18 cellular contexts compared by ENCODE assay signal in genomic region chr10:23100331-23101030, GRCh38. TPM values are rescaled to one million over a fixed set of nuclear protein-coding genes. Genes with fewer than 3 reads are reported as not detected.
DNase-seq lines count a peak whose midpoint lies in the region; ATAC-seq and TF ChIP-seq lines count a peak whose summit lies in the region.
"Had no signal": no experiment of that assay in that cellular context is flagged by ENCODE, and none has a peak within 500 bp of the region (broad histone marks: within the 10 kb centered on the region; RNA-seq: fewer than 3 reads in every experiment).

No MANE protein-coding gene starts in this region.

- POLR2A ChIA-PET in activated CD4-positive, alpha-beta T cell treated with anti-CD3 and anti-CD28 coated beads, Interleukin-2, amount 10 ng/mL, durations not matched to agents 7 days and 5 days (lab: Charles Lee): no interaction called here
- POLR2A ChIA-PET in GM10248 (lab: Yijun Ruan, JAX): no interaction called here

- DNase-seq in activated CD4-positive, alpha-beta T cell treated with anti-CD3 and anti-CD28 coated beads, Interleukin-2, amount 10 ng/mL, durations not matched to agents 24 days and 14 days: no peak
- no peak for DNase-seq in activated CD4-positive, alpha-beta T cell treated with anti-CD3 and anti-CD28 coated beads, Interleukin-2, amount 10 ng/mL, durations not matched to agents 7 days and 5 days
- no peak for DNase-seq in activated naive CD4-positive, alpha-beta T cell treated with anti-CD3 and anti-CD28 coated beads, Interleukin-2, amount 50 U/mL, for 72 hours (ENCODE audit: low spot score in 2 of 2)
- DNase-seq in mucosa of descending colon (no peak), kidney tubule cell (ENCODE audit: low spot score) (no peak), GM10248 (ENCODE audit: extremely low spot score) (no peak)
- DNase-seq: head of caudate nucleus, kidney, MM.1S, NCI-H1930, NCI-H524, PC-9, SK-N-SH had no signal

- no peaks in the 10 kb centered on the region for H3K27me3 ChIP-seq in HUES48 (ENCODE audit: control insufficient read depth, insufficient read depth, low read length)
- H3K27me3 ChIP-seq in neutrophil: no peaks in the 10 kb centered on the region

- H3K4me3 ChIP-seq in HUES48 (ENCODE audit: low read depth, low read length) (no peak overlapping the region), neutrophil (ENCODE audit: low read depth in 1 of 2, low read length in 1 of 2) (peak overlapping the region in 1 of 2 experiments; percentile 9), mucosa of descending colon (no peak overlapping the region)
- H3K4me3 ChIP-seq: coronary artery, PC-9, thoracic aorta had no signal

- CTCF ChIA-PET in activated CD4-positive, alpha-beta T cell treated with anti-CD3 and anti-CD28 coated beads, Interleukin-2, amount 10 ng/mL, durations not matched to agents 7 days and 5 days (lab: Charles Lee): no interaction called here
- CTCF ChIA-PET in GM10248 (lab: Yijun Ruan, JAX): interaction anchor here (1.1 kb wide), 1 partner anchor 57 kb away, joined by 6 read pairs; no protein-coding TSS in a partner anchor

- H3K27ac ChIP-seq in HUES48 (ENCODE audit: low read depth, low read length) (peak overlapping the region; percentile 16), neutrophil (peak overlapping the region; percentile 81)
- H3K27ac ChIP-seq: coronary artery, PC-9, thoracic aorta had no signal

- H3K36me3 ChIP-seq in HUES48 (ENCODE audit: control insufficient read depth, insufficient read depth, low read length): 0 out of 2 replicates have a peak, but pooled peaks cover 4% of the 10 kb centered on the region
- H3K36me3 ChIP-seq in neutrophil: peaks cover 19% of the 10 kb centered on the region
- H3K36me3 ChIP-seq in mucosa of descending colon (ENCODE audit: low read depth): no peaks in the 10 kb centered on the region

- H3K4me3 Mint-ChIP-seq in activated CD4-positive, alpha-beta T cell treated with anti-CD3 and anti-CD28 coated beads, Interleukin-2, amount 10 ng/mL, durations not matched to agents 24 days and 14 days: no peak overlapping the region
- no peak overlapping the region for H3K4me3 Mint-ChIP-seq in activated CD4-positive, alpha-beta T cell treated with anti-CD3 and anti-CD28 coated beads, Interleukin-2, amount 10 ng/mL, durations not matched to agents 7 days and 5 days

- peaks cover 17% of the 10 kb centered on the region for H3K36me3 Mint-ChIP-seq in activated CD4-positive, alpha-beta T cell treated with anti-CD3 and anti-CD28 coated beads, Interleukin-2, amount 10 ng/mL, durations not matched to agents 24 days and 14 days (ENCODE audit: low read depth)
- H3K36me3 Mint-ChIP-seq in activated CD4-positive, alpha-beta T cell treated with anti-CD3 and anti-CD28 coated beads, Interleukin-2, amount 10 ng/mL, durations not matched to agents 7 days and 5 days (ENCODE audit: low read depth): peaks cover 17% of the 10 kb centered on the region
- H3K36me3 Mint-ChIP-seq in activated naive CD4-positive, alpha-beta T cell treated with anti-CD3 and anti-CD28 coated beads, Interleukin-2, amount 50 U/mL, for 72 hours: peaks cover 33 to 40% of the 10 kb centered on the region in 2 donors

- no peak overlapping the region for H3K9ac ChIP-seq in HUES48 (ENCODE audit: low read depth, low read length)
- H3K9ac ChIP-seq: SK-N-SH had no signal

- intact Hi-C loops in activated CD4-positive, alpha-beta T cell treated with anti-CD3 and anti-CD28 coated beads, Interleukin-2, amount 10 ng/mL, durations not matched to agents 24 days and 14 days (cut with micrococcal nuclease): no loop called here
- intact Hi-C loops in mucosa of descending colon (cut with DNase I, micrococcal nuclease): no loop called here

- H3K4me1 ChIP-seq in HUES48 (ENCODE audit: control insufficient read depth, insufficient read depth, low read length) (peaks cover 22% of the 10 kb centered on the region), neutrophil (ENCODE audit: control insufficient read depth in 1 of 2, insufficient read depth in 1 of 2, low read depth in 1 of 2, low read length in 1 of 2) (peaks cover 42 to 46% of the 10 kb centered on the region in 2 experiments), mucosa of descending colon (ENCODE audit: low read depth) (peaks cover 10% of the 10 kb centered on the region)

- H3K4me1 Mint-ChIP-seq in activated CD4-positive, alpha-beta T cell treated with anti-CD3 and anti-CD28 coated beads, Interleukin-2, amount 10 ng/mL, durations not matched to agents 24 days and 14 days: peaks cover 41% of the 10 kb centered on the region
- H3K4me1 Mint-ChIP-seq in activated CD4-positive, alpha-beta T cell treated with anti-CD3 and anti-CD28 coated beads, Interleukin-2, amount 10 ng/mL, durations not matched to agents 7 days and 5 days: peaks cover 35% of the 10 kb centered on the region

- peak; percentile 34 to 63 for ATAC-seq in activated naive CD4-positive, alpha-beta T cell treated with anti-CD3 and anti-CD28 coated beads, Interleukin-2, amount 50 U/mL, for 72 hours
- no peak for ATAC-seq in mucosa of descending colon
- ATAC-seq: esophagus mucosa had no signal

- TF ChIP-seq CTCF in neutrophil (IDR thresholded peaks at IDR 0.05) (no peak), mucosa of descending colon (IDR thresholded peaks at IDR 0.05) (no peak), GM10248 (IDR thresholded peaks at IDR 0.05; ENCODE audit: control extremely low read depth, extremely low read depth, low read depth, missing control alignments) (no peak)

- no peaks in the 10 kb centered on the region for H3K27me3 Mint-ChIP-seq in activated CD4-positive, alpha-beta T cell treated with anti-CD3 and anti-CD28 coated beads, Interleukin-2, amount 10 ng/mL, durations not matched to agents 24 days and 14 days
- H3K27me3 Mint-ChIP-seq in activated CD4-positive, alpha-beta T cell treated with anti-CD3 and anti-CD28 coated beads, Interleukin-2, amount 10 ng/mL, durations not matched to agents 7 days and 5 days: no peaks in the 10 kb centered on the region

- H3K9me3 ChIP-seq in HUES48 (ENCODE audit: control insufficient read depth, insufficient read depth, low read length) (0 out of 2 replicates have a peak, but pooled peaks cover 2% of the 10 kb centered on the region), neutrophil (no peaks in the 10 kb centered on the region), mucosa of descending colon (no peaks in the 10 kb centered on the region)
- H3K9me3 ChIP-seq: SK-N-SH, thoracic aorta had no signal

- peak overlapping the region; percentile 55 for H3K27ac Mint-ChIP-seq in activated CD4-positive, alpha-beta T cell treated with anti-CD3 and anti-CD28 coated beads, Interleukin-2, amount 10 ng/mL, durations not matched to agents 24 days and 14 days
- H3K27ac Mint-ChIP-seq in activated CD4-positive, alpha-beta T cell treated with anti-CD3 and anti-CD28 coated beads, Interleukin-2, amount 10 ng/mL, durations not matched to agents 7 days and 5 days: no peak overlapping the region
- H3K27ac Mint-ChIP-seq in activated naive CD4-positive, alpha-beta T cell treated with anti-CD3 and anti-CD28 coated beads, Interleukin-2, amount 50 U/mL, for 72 hours: peak overlapping the region in 1 of 2 donors; percentile 35

- peaks cover 17% of the 10 kb centered on the region for H3K9me3 Mint-ChIP-seq in activated CD4-positive, alpha-beta T cell treated with anti-CD3 and anti-CD28 coated beads, Interleukin-2, amount 10 ng/mL, durations not matched to agents 24 days and 14 days
- no peaks in the 10 kb centered on the region for H3K9me3 Mint-ChIP-seq in activated CD4-positive, alpha-beta T cell treated with anti-CD3 and anti-CD28 coated beads, Interleukin-2, amount 10 ng/mL, durations not matched to agents 7 days and 5 days
- H3K9me3 Mint-ChIP-seq in activated naive CD4-positive, alpha-beta T cell treated with anti-CD3 and anti-CD28 coated beads, Interleukin-2, amount 50 U/mL, for 72 hours: peaks cover 11 to 21% of the 10 kb centered on the region in 2 donors

RNA-seq across cellular contexts. Expression of gene MSRB2, which starts 5.1 kb away (rescaled TPM):
- 3.3 and 3.9 TPM in 2 replicates for total RNA-seq in activated CD4-positive, alpha-beta T cell treated with anti-CD3 and anti-CD28 coated beads, Interleukin-2, amount 10 ng/mL, durations not matched to agents 24 days and 14 days
- total RNA-seq in activated CD4-positive, alpha-beta T cell treated with anti-CD3 and anti-CD28 coated beads, Interleukin-2, amount 10 ng/mL, durations not matched to agents 7 days and 5 days: 1 to 10 TPM; 6.5 to 9.2 TPM
- 10 to 100 TPM in 1 of 2 donors, 1 to 10 TPM in 1; 4.5 to 16.8 TPM for total RNA-seq in activated naive CD4-positive, alpha-beta T cell treated with anti-CD3 and anti-CD28 coated beads, Interleukin-2, amount 50 U/mL, for 72 hours
- total RNA-seq in mucosa of descending colon: 10 to 100 TPM; 35.1 to 49.8 (median 48.4) TPM
